Comparison of ENCODE assay signal across 20 cellular contexts in genomic region chr5:167012281-167013034, GRCh38. TPM values are rescaled to one million over a fixed set of nuclear protein-coding genes. Genes with fewer than 3 reads are reported as not detected.
"Had no signal": no experiment of that assay in that cellular context is flagged by ENCODE, and none has a peak within 500 bp of the region (broad histone marks: within the 10 kb centered on the region; RNA-seq: fewer than 3 reads in every experiment).

No MANE protein-coding gene starts in this region.

- ATAC-seq: left lobe of liver; natural killer cell treated with Interleukin-12 subunit alpha and Interleukin-12 subunit beta and Interleukin-15 and Interleukin-18, amount 100 ng/mL, for 72 hours; sciatic nerve; stimulated activated naive CD8-positive, alpha-beta T cell treated with anti-CD3 and anti-CD28 coated beads, Interleukin-15, amount 100 ng/mL, for 72 hours; upper lobe of right lung had no signal

- H3K27ac Mint-ChIP-seq: immature natural killer cell; memory B cell; naive B cell; natural killer cell treated with Interleukin-12 subunit alpha and Interleukin-12 subunit beta and Interleukin-15 and Interleukin-18, amount 100 ng/mL, for 72 hours; neural progenitor cell had no signal

- H3K27me3 Mint-ChIP-seq: memory B cell; naive B cell; natural killer cell treated with Interleukin-12 subunit alpha and Interleukin-12 subunit beta and Interleukin-15 and Interleukin-18, amount 100 ng/mL, for 72 hours; stimulated activated naive CD8-positive, alpha-beta T cell treated with anti-CD3 and anti-CD28 coated beads, Interleukin-15, amount 100 ng/mL, for 72 hours had no signal

- DNase-seq: dorsolateral prefrontal cortex; effector CD4-positive, alpha-beta T cell; hypothalamus; immature natural killer cell; naive B cell; stimulated activated CD4-positive, alpha-beta T cell treated with anti-CD3 and anti-CD28 coated beads, Interleukin-2, amount 100 ng/mL, for 24 hours; stimulated activated CD4-positive, alpha-beta T cell treated with anti-CD3 and anti-CD28 coated beads, Interleukin-4, amount 100 ng/mL, for 24 hours; stimulated activated naive CD4-positive, alpha-beta T cell; stimulated activated naive CD8-positive, alpha-beta T cell treated with anti-CD3 and anti-CD28 coated beads, Interleukin-15, amount 100 ng/mL, for 72 hours; transverse colon; upper lobe of right lung; uterus had no signal

- H3K36me3 Mint-ChIP-seq: immature natural killer cell; memory B cell; naive B cell; natural killer cell treated with Interleukin-12 subunit alpha and Interleukin-12 subunit beta and Interleukin-15 and Interleukin-18, amount 100 ng/mL, for 72 hours had no signal

- H3K4me3 Mint-ChIP-seq: immature natural killer cell; memory B cell; naive B cell; natural killer cell treated with Interleukin-12 subunit alpha and Interleukin-12 subunit beta and Interleukin-15 and Interleukin-18, amount 100 ng/mL, for 72 hours; neural progenitor cell; stimulated activated naive CD8-positive, alpha-beta T cell treated with anti-CD3 and anti-CD28 coated beads, Interleukin-15, amount 100 ng/mL, for 72 hours had no signal

- H3K4me1 Mint-ChIP-seq: immature natural killer cell; memory B cell; naive B cell; stimulated activated naive CD8-positive, alpha-beta T cell treated with anti-CD3 and anti-CD28 coated beads, Interleukin-15, amount 100 ng/mL, for 72 hours had no signal

- H3K27ac ChIP-seq: dorsolateral prefrontal cortex, neural progenitor cell, prostate gland, right atrium auricular region, suprapubic skin, upper lobe of right lung, uterus had no signal

RNA-seq across cellular contexts. Expression of gene TENM2, which starts 33.6 kb away (rescaled TPM):
- total RNA-seq: natural killer cell treated with Interleukin-12 subunit alpha and Interleukin-12 subunit beta and Interleukin-15 and Interleukin-18, amount 100 ng/mL, for 72 hours had no signal
